In genomic region chr14:73888460-73888725, GRCh38 we compare ENCODE assay signal across 1 cellular context.
TF ChIP-seq lines count a peak whose summit lies in the region.

No MANE protein-coding gene starts in this region.

TF ChIP-seq in HepG2, 621 proteins besides CTCF, POLR2A, EP300 and RAD21:
- no peak for TF ChIP-seq ZNF354B (CRISPR knock-in tag; IDR thresholded peaks at IDR 0.05)
- no peak for TF ChIP-seq ZNF629 (CRISPR knock-in tag; conservative IDR thresholded peaks at IDR 0.05)
- TF ChIP-seq ZNF556 (CRISPR knock-in tag; IDR thresholded peaks at IDR 0.05; ENCODE audit: borderline replicate concordance), result no peak
- TF ChIP-seq ELF1 (CRISPR knock-in tag; IDR thresholded peaks at IDR 0.05), result no peak
- no peak for TF ChIP-seq ZNF776 (CRISPR knock-in tag; IDR thresholded peaks at IDR 0.05)
- TF ChIP-seq TOE1 (CRISPR knock-in tag; IDR thresholded peaks at IDR 0.05), result no peak
